Comparison of ENCODE assay signal across 32 cellular contexts in the genomic region with DNA sequence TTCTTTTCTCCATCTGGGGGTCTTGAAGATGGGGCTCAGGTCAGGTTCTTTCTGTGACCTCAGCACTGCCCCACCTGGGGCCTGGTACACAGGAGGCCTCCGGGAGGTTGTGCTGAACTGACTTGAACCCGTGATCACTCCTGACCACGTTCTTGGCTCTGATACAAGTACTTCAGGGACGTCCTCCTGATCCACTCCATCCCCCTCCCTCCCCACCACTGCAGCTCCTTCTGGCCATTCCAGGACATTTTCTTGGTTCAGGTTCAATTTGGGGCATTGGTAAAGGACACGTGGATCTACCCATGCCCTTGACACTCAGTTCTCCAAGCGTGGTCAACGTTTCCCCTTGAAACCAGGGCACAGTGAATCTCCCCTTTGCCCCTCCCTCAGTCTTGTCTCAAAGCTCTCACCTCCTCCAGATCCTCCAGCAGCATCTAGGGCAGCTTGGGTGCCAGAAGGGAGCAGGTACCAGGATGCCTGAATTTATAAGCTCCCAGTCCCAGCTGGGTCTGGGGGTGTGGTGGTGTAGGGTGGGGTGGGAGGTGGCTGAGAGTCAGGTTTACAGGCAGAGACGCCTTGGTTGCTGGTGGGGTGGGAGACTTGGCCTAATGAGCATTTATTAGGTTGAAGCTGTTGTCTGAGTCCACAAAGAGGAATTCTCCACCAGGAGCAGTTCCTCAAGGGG. TPM values are rescaled to one million over a fixed set of nuclear protein-coding genes. Genes with fewer than 3 reads are reported as not detected.
"Had no signal": no experiment of that assay in that cellular context is flagged by ENCODE, and none has a peak within 500 bp of the region (broad histone marks: within the 10 kb centered on the region; RNA-seq: fewer than 3 reads in every experiment).

A gene with protein sequence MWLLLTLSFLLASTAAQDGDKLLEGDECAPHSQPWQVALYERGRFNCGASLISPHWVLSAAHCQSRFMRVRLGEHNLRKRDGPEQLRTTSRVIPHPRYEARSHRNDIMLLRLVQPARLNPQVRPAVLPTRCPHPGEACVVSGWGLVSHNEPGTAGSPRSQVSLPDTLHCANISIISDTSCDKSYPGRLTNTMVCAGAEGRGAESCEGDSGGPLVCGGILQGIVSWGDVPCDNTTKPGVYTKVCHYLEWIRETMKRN (minus strand): TSS at position 458 of the 685 bp plus-strand sequence. CDS start 2,082 bp downstream, outside the sequence.

- H3K9me3 ChIP-seq: esophagus muscularis mucosa, heart right ventricle, left lung, lower lobe of right lung, ovary, psoas muscle, testis had no signal

- H3K36me3 ChIP-seq: brain microvascular endothelial cell, esophagus muscularis mucosa, heart right ventricle, left lung, lower lobe of right lung, ovary had no signal

- H3K27ac ChIP-seq: brain microvascular endothelial cell, esophagus muscularis mucosa, foreskin keratinocyte, heart right ventricle, left lung, lower lobe of right lung, ovary, psoas muscle, testis had no signal

- H3K4me1 ChIP-seq: psoas muscle had no signal

- ATAC-seq: foreskin keratinocyte; heart right ventricle; left lung; lower lobe of right lung; naive thymus-derived CD8-positive, alpha-beta T cell; psoas muscle; stimulated activated naive CD8-positive, alpha-beta T cell treated with anti-CD3 and anti-CD28 coated beads, Interleukin-15, Interleukin-2, amounts not matched to agents 100 U/mL and 50 U/mL, for 24 hours; WTC11 had no signal

- DNase-seq: activated CD4-positive, alpha-beta memory T cell treated with anti-CD3 and anti-CD28 coated beads, Interleukin-2, amount 10 ng/mL, durations not matched to agents 7 days and 5 days; activated CD4-positive, alpha-beta T cell treated with anti-CD3 and anti-CD28 coated beads for 1 hour; activated CD4-positive, alpha-beta T cell treated with anti-CD3 and anti-CD28 coated beads, Interleukin-2, amount 10 ng/mL, durations not matched to agents 7 days and 5 days; activated CD8-positive, alpha-beta memory T cell treated with anti-CD3 and anti-CD28 coated beads, Interleukin-2, amount 50 U/mL, for 48 hours; activated gamma-delta T cell; activated naive CD4-positive, alpha-beta T cell treated with anti-CD3 and anti-CD28 coated beads, Interleukin-2, amount 10 ng/mL, durations not matched to agents 7 days and 5 days; activated naive CD8-positive, alpha-beta T cell treated with anti-CD3 and anti-CD28 coated beads, Interleukin-2, amount 10 ng/mL, durations not matched to agents 7 days and 5 days; activated T-cell treated with anti-CD3 and anti-CD28 coated beads, Interleukin-2, amount 50 U/mL, for 24 hours; amniotic stem cell; brain microvascular endothelial cell; foreskin keratinocyte; heart right ventricle; left lung; lower lobe of right lung; mesenchymal stem cell; naive thymus-derived CD8-positive, alpha-beta T cell; ovary; stimulated activated CD4-positive, alpha-beta T cell treated with anti-CD3 and anti-CD28 coated beads, Interleukin-15, amount 100 ng/mL, for 24 hours; stimulated activated CD4-positive, alpha-beta T cell treated with anti-CD3 and anti-CD28 coated beads, Interleukin-2, amount 100 ng/mL, for 24 hours; stimulated activated naive CD8-positive, alpha-beta T cell treated with anti-CD3 and anti-CD28 coated beads, Interleukin-15, Interleukin-2, amounts not matched to agents 100 U/mL and 50 U/mL, for 24 hours; SW 1271; T1000; testis; trophoblast cell had no signal

- H3K27me3 ChIP-seq: brain microvascular endothelial cell, ovary, testis had no signal

- H3K4me3 ChIP-seq: esophagus muscularis mucosa, heart right ventricle, left lung, lower lobe of right lung, ovary, psoas muscle, smooth muscle cell, testis had no signal

- H3K4me2 ChIP-seq: smooth muscle cell had no signal

RNA-seq across cellular contexts. Expression of the gene that starts here (rescaled TPM):
- total RNA-seq: activated CD4-positive, alpha-beta memory T cell treated with anti-CD3 and anti-CD28 coated beads, Interleukin-2, amount 10 ng/mL, durations not matched to agents 7 days and 5 days; activated CD4-positive, alpha-beta T cell treated with anti-CD3 and anti-CD28 coated beads, Interleukin-2, amount 10 ng/mL, durations not matched to agents 7 days and 5 days; activated naive CD8-positive, alpha-beta T cell treated with anti-CD3 and anti-CD28 coated beads, Interleukin-2, amount 10 ng/mL, durations not matched to agents 7 days and 5 days; astrocyte; cardiac septum; cerebellum; esophagus muscularis mucosa; foreskin keratinocyte; glomerular endothelial cell; heart right ventricle; left lung; lower lobe of right lung; naive thymus-derived CD8-positive, alpha-beta T cell; ovary; psoas muscle; smooth muscle cell; WTC11 had no signal
